9 cellular contexts compared by ENCODE assay signal in genomic region chr13:42720116-42720857, GRCh38.
DNase-seq lines count a peak whose midpoint lies in the region; ATAC-seq and TF ChIP-seq lines count a peak whose summit lies in the region.
"Had no signal": no experiment of that assay in that cellular context is flagged by ENCODE, and none has a peak within 500 bp of the region (broad histone marks: within the 10 kb centered on the region; RNA-seq: fewer than 3 reads in every experiment).

No MANE protein-coding gene starts in this region.

- WGBS in body of pancreas, 2 donors: 27 to 34% methylated on average over 12 of the region's 12 CpGs

- H3K27ac Mint-ChIP-seq in stimulated activated memory B cell treated with anti-CD40 and anti-IgM and Interleukin-4, amounts not matched to agents 10 μg/mL and 1 μg/mL and 100 μg/mL, for 72 hours: no peak overlapping the region

- no peaks in the 10 kb centered on the region for H3K4me1 ChIP-seq in body of pancreas

- no peak overlapping the region for H3K4me3 Mint-ChIP-seq in stimulated activated memory B cell treated with anti-CD40 and anti-IgM and Interleukin-4, amounts not matched to agents 10 μg/mL and 1 μg/mL and 100 μg/mL, for 72 hours

- H3K27me3 Mint-ChIP-seq in stimulated activated memory B cell treated with anti-CD40 and anti-IgM and Interleukin-4, amounts not matched to agents 10 μg/mL and 1 μg/mL and 100 μg/mL, for 72 hours: peaks cover 30% of the 10 kb centered on the region

- intact Hi-C loops in body of pancreas (cut with DNase I): no loop called here
- intact Hi-C loops in posterior vena cava (cut with DNase I): no loop called here

- no peak for TF ChIP-seq CTCF in body of pancreas (IDR thresholded peaks at IDR 0.05)

- H3K4me3 ChIP-seq in body of pancreas: no peak overlapping the region
- H3K4me3 ChIP-seq: thoracic aorta had no signal

- no peaks in the 10 kb centered on the region for H3K9me3 Mint-ChIP-seq in stimulated activated memory B cell treated with anti-CD40 and anti-IgM and Interleukin-4, amounts not matched to agents 10 μg/mL and 1 μg/mL and 100 μg/mL, for 72 hours

- peak; percentile 71 for ATAC-seq in GM18867 (IDR thresholded peaks at IDR 0.05; ENCODE audit: unreplicated experiment)
- peak; percentile 82 for ATAC-seq in body of pancreas
- ATAC-seq in stimulated activated memory B cell treated with anti-CD40 and anti-IgM and Interleukin-4, amounts not matched to agents 10 μg/mL and 1 μg/mL and 100 μg/mL, for 72 hours: no peak
- no peak for ATAC-seq in GM21515 (IDR thresholded peaks at IDR 0.05; ENCODE audit: unreplicated experiment)

- no peaks in the 10 kb centered on the region for H3K27me3 ChIP-seq in body of pancreas

- DNase-seq in NCI-H2107 (lab: John Stamatoyannopoulos, UW): peak; percentile 10
- DNase-seq in body of pancreas: peak in 3 of 4 donors; percentile 40 to 73 (median 58)
- DNase-seq in posterior vena cava (ENCODE audit: low spot score): peak; percentile 73
- DNase-seq in iPS-NIHi7 (ENCODE audit: extremely low spot score): no peak
- DNase-seq in NCI-H128 (lab: John Stamatoyannopoulos, UW; ENCODE audit: unreplicated experiment): no peak

- H3K4me1 Mint-ChIP-seq in stimulated activated memory B cell treated with anti-CD40 and anti-IgM and Interleukin-4, amounts not matched to agents 10 μg/mL and 1 μg/mL and 100 μg/mL, for 72 hours: no peaks in the 10 kb centered on the region

- H3K36me3 ChIP-seq in body of pancreas (replicated peaks in 1 of 2; ENCODE audit: insufficient read depth in 1 of 2, low read depth in 2 of 2): no peaks in the 10 kb centered on the region
- H3K36me3 ChIP-seq: thoracic aorta had no signal

- H3K36me3 Mint-ChIP-seq in stimulated activated memory B cell treated with anti-CD40 and anti-IgM and Interleukin-4, amounts not matched to agents 10 μg/mL and 1 μg/mL and 100 μg/mL, for 72 hours: no peaks in the 10 kb centered on the region

- no peak for TF ChIP-seq POLR2A in body of pancreas (IDR thresholded peaks at IDR 0.05)

- peak overlapping the region in 1 of 4 donors; percentile 50 for H3K27ac ChIP-seq in body of pancreas
- H3K27ac ChIP-seq: thoracic aorta had no signal

- H3K9me3 ChIP-seq in body of pancreas: no peaks in the 10 kb centered on the region
- H3K9me3 ChIP-seq: thoracic aorta had no signal

Comparison
In these comparisons a context has a peak if more than half of its experiments do, and no peak if none do; other contexts are left out.
1. ATAC-seq: peak in GM18867 (single experiment) and body of pancreas (single experiment); none in stimulated activated memory B cell treated with anti-CD40 and anti-IgM and Interleukin-4, amounts not matched to agents 10 μg/mL and 1 μg/mL and 100 μg/mL, for 72 hours (single experiment) and GM21515 (single experiment).
2. DNase-seq: peak in NCI-H2107 (single experiment), body of pancreas (3 of 4) and posterior vena cava (single experiment); none in iPS-NIHi7 (single experiment) and NCI-H128 (single experiment).